In the genomic region with DNA sequence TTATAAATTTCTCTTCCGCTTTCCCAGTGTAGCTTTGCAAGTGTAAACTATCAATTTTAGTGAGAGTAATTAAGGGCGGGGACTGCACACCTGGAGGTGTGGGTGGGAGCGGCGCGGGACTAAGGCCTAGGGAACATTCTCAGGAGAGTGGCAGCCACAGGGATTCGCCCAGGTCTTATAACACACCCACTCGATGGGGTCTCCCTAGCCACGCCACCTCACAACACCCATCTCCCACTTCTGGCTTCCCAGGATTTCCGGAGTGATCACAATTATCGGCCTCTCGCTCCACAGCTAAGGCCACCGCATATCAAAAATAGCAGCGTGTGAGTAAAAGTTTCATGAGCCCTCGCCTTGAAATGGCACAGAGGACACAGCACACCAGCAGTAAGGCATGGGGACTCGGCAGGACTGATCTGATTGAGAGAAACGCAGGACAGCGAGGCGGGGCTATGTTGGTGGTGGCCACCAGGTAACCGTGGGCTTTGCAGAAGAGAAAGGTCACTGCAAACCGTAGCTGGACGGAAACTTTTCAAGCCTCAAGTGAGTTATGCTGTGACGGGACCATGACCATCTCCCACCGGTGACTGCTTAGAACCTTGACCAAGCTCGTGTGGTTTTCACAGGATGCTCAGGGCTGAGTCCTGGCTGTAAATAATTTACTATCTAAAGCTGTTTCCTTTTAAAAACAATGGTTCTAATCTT, we compare ENCODE assay signal across 9 cellular contexts. TPM values are rescaled to one million over a fixed set of nuclear protein-coding genes. Genes with fewer than 3 reads are reported as not detected.
DNase-seq lines count a peak whose midpoint lies in the region; ATAC-seq and TF ChIP-seq lines count a peak whose summit lies in the region.
"Had no signal": no experiment of that assay in that cellular context is flagged by ENCODE, and none has a peak within 500 bp of the region (broad histone marks: within the 10 kb centered on the region; RNA-seq: fewer than 3 reads in every experiment).

No MANE protein-coding gene starts in this region.

- H3K23ac ChIP-seq in mesenchymal stem cell (ENCODE audit: low read length in 2 of 2): no peak overlapping the region

- H3K4me1 ChIP-seq in mesenchymal stem cell (ENCODE audit: control insufficient read depth, insufficient read depth, low read depth, low read length): peaks cover 10% of the 10 kb centered on the region
- no peaks in the 10 kb centered on the region for H3K4me1 ChIP-seq in upper lobe of right lung

- ATAC-seq in upper lobe of right lung (peak; percentile 8), GM21526 (IDR thresholded peaks at IDR 0.05; ENCODE audit: low FRiP score, unreplicated experiment) (no peak)

- H3K4me3 ChIP-seq in cardiac fibroblast (replicated peaks in 1 of 2; ENCODE audit: low read depth in 2 of 2, low read length in 2 of 2) (peak overlapping the region; percentile 70 to 79), mesenchymal stem cell (ENCODE audit: insufficient read depth in 1 of 2, low read depth in 1 of 2, low read length in 2 of 2) (peak overlapping the region; percentile 8 to 87), upper lobe of right lung (peak overlapping the region; percentile 60)

- H3K18ac ChIP-seq in mesenchymal stem cell (ENCODE audit: low read depth in 1 of 2, low read length in 2 of 2): peak overlapping the region in 1 of 2 experiments; percentile 98

- H3K36me3 Mint-ChIP-seq in activated naive CD4-positive, alpha-beta T cell treated with anti-CD3 and anti-CD28 coated beads, Interleukin-2, amount 50 U/mL, for 24 hours: peaks cover 2% of the 10 kb centered on the region
- no peaks in the 10 kb centered on the region for H3K36me3 Mint-ChIP-seq in activated naive CD4-positive, alpha-beta T cell treated with anti-CD3 and anti-CD28 coated beads for 36 hours (ENCODE audit: low read depth)
- H3K36me3 Mint-ChIP-seq: CD4-positive, CD25-positive, alpha-beta regulatory T cell had no signal

- CTCF ChIA-PET in activated naive CD4-positive, alpha-beta T cell treated with anti-CD3 and anti-CD28 coated beads for 36 hours (lab: Charles Lee): no interaction called here

- H2AFZ ChIP-seq in mesenchymal stem cell (ENCODE audit: low read depth, low read length): no peak overlapping the region

- H3K27me3 ChIP-seq in mesenchymal stem cell (ENCODE audit: control insufficient read depth in 1 of 2, insufficient read depth in 1 of 2, low read length in 2 of 2): no peaks in the 10 kb centered on the region
- peaks cover 7% of the 10 kb centered on the region for H3K27me3 ChIP-seq in upper lobe of right lung

- TF ChIP-seq CTCF in cardiac fibroblast (IDR thresholded peaks at IDR 0.05; ENCODE audit: low read depth, low read length) (no peak), upper lobe of right lung (IDR thresholded peaks at IDR 0.05) (no peak)

- H2BK15ac ChIP-seq in mesenchymal stem cell (ENCODE audit: low read depth, poor library complexity, severe bottlenecking): peak overlapping the region; percentile 6

- no peaks in the 10 kb centered on the region for H3K9me3 Mint-ChIP-seq in activated naive CD4-positive, alpha-beta T cell treated with anti-CD3 and anti-CD28 coated beads, Interleukin-2, amount 50 U/mL, for 24 hours
- no peaks in the 10 kb centered on the region for H3K9me3 Mint-ChIP-seq in activated naive CD4-positive, alpha-beta T cell treated with anti-CD3 and anti-CD28 coated beads for 36 hours

- no peaks in the 10 kb centered on the region for H3K79me1 ChIP-seq in mesenchymal stem cell (replicated peaks; ENCODE audit: low read length, poor library complexity, severe bottlenecking)

- peak overlapping the region; percentile 82 for H3K4me3 Mint-ChIP-seq in activated naive CD4-positive, alpha-beta T cell treated with anti-CD3 and anti-CD28 coated beads, Interleukin-2, amount 50 U/mL, for 24 hours
- H3K4me3 Mint-ChIP-seq in activated naive CD4-positive, alpha-beta T cell treated with anti-CD3 and anti-CD28 coated beads for 36 hours: no peak overlapping the region

- peak overlapping the region in 1 of 2 experiments; percentile 43 for H3K4ac ChIP-seq in mesenchymal stem cell (ENCODE audit: low read depth in 1 of 2, low read length in 2 of 2)

- H2BK12ac ChIP-seq in mesenchymal stem cell (ENCODE audit: low read length in 2 of 2): peak overlapping the region; percentile 27 to 49

- H3K27ac ChIP-seq in mesenchymal stem cell (ENCODE audit: low read length, poor library complexity, severe bottlenecking) (peak overlapping the region; percentile 95), upper lobe of right lung (peak overlapping the region; percentile 70)

- H2BK120ac ChIP-seq in mesenchymal stem cell (ENCODE audit: low read depth, low read length): no peak overlapping the region

- H3K36me3 ChIP-seq in mesenchymal stem cell (ENCODE audit: control insufficient read depth in 1 of 2, insufficient read depth in 2 of 2, low read depth in 1 of 2, low read length in 2 of 2) (no peaks in the 10 kb centered on the region), upper lobe of right lung (no peaks in the 10 kb centered on the region)

- DNase-seq in activated naive CD4-positive, alpha-beta T cell treated with anti-CD3 and anti-CD28 coated beads for 36 hours: no peak
- DNase-seq in cardiac fibroblast (ENCODE audit: low read depth in 2 of 2): no peak
- no peak for DNase-seq in mesenchymal stem cell
- no peak for DNase-seq in upper lobe of right lung
- no peak for DNase-seq in activated CD4-positive, alpha-beta T cell treated with anti-CD3 and anti-CD28 coated beads for 48 hours
- no peak for DNase-seq in HUDEP-2 (lab: John Stamatoyannopoulos, UW; ENCODE audit: unreplicated experiment in 76 of 76)
- DNase-seq: CD4-positive, CD25-positive, alpha-beta regulatory T cell had no signal

- H3K27ac Mint-ChIP-seq in activated naive CD4-positive, alpha-beta T cell treated with anti-CD3 and anti-CD28 coated beads, Interleukin-2, amount 50 U/mL, for 24 hours: no peak overlapping the region
- H3K27ac Mint-ChIP-seq in activated naive CD4-positive, alpha-beta T cell treated with anti-CD3 and anti-CD28 coated beads for 36 hours: no peak overlapping the region

- intact Hi-C loops in activated naive CD4-positive, alpha-beta T cell treated with anti-CD3 and anti-CD28 coated beads for 36 hours (cut with micrococcal nuclease): loop anchor here (5.0 kb wide), 1 partner anchor 258 kb away; no protein-coding TSS in a partner anchor
- intact Hi-C loops in upper lobe of right lung (cut with DNase I): no loop called here

- H3K9me3 ChIP-seq in mesenchymal stem cell (ENCODE audit: control insufficient read depth, low read length) (no peaks in the 10 kb centered on the region), upper lobe of right lung (no peaks in the 10 kb centered on the region)

- 67% methylated on average over 23 of the region's 24 CpGs for WGBS in mesenchymal stem cell

- H3K27me3 Mint-ChIP-seq in activated naive CD4-positive, alpha-beta T cell treated with anti-CD3 and anti-CD28 coated beads, Interleukin-2, amount 50 U/mL, for 24 hours: peaks cover 37% of the 10 kb centered on the region
- H3K27me3 Mint-ChIP-seq in activated naive CD4-positive, alpha-beta T cell treated with anti-CD3 and anti-CD28 coated beads for 36 hours (ENCODE audit: low read depth): peaks cover 41% of the 10 kb centered on the region

- H3K4me2 ChIP-seq in mesenchymal stem cell (ENCODE audit: low read length, poor library complexity, severe bottlenecking): peak overlapping the region; percentile 93

- peak overlapping the region; percentile 5 for H2BK5ac ChIP-seq in mesenchymal stem cell (ENCODE audit: low read depth, low read length, poor library complexity, severe bottlenecking)

- peak overlapping the region; percentile 97 for H3K9ac ChIP-seq in mesenchymal stem cell (ENCODE audit: low read length)

- H2AK5ac ChIP-seq in mesenchymal stem cell (ENCODE audit: low read length, severe bottlenecking): no peak overlapping the region

- peak overlapping the region; percentile 86 for H4K8ac ChIP-seq in mesenchymal stem cell (ENCODE audit: low read length)

- peak overlapping the region in 1 of 2 experiments; percentile 78 for H3K14ac ChIP-seq in mesenchymal stem cell (ENCODE audit: low read length in 2 of 2)

- peak overlapping the region; percentile 48 for H4K91ac ChIP-seq in mesenchymal stem cell (ENCODE audit: low read length)

- H3K4me1 Mint-ChIP-seq in activated naive CD4-positive, alpha-beta T cell treated with anti-CD3 and anti-CD28 coated beads, Interleukin-2, amount 50 U/mL, for 24 hours: peaks cover 12% of the 10 kb centered on the region
- peaks cover 10% of the 10 kb centered on the region for H3K4me1 Mint-ChIP-seq in activated naive CD4-positive, alpha-beta T cell treated with anti-CD3 and anti-CD28 coated beads for 36 hours (ENCODE audit: low read depth)

RNA-seq across cellular contexts. Expression of a gene that starts 1.1 kb away (rescaled TPM):
- total RNA-seq in activated naive CD4-positive, alpha-beta T cell treated with anti-CD3 and anti-CD28 coated beads for 36 hours: not detected
- 55.2 TPM for polyA plus RNA-seq in mesenchymal stem cell (2013, experiment 1 of 2)
- 59.0 TPM for polyA plus RNA-seq in mesenchymal stem cell (2013, experiment 2 of 2)
- total RNA-seq in upper lobe of right lung: 18.2 TPM
- total RNA-seq: CD4-positive, CD25-positive, alpha-beta regulatory T cell had no signal
- polyA plus RNA-seq: CD4-positive, CD25-positive, alpha-beta regulatory T cell had no signal

Comparison
In these comparisons a context has a peak if more than half of its experiments do, and no peak if none do; other contexts are left out.
1. RNA of a gene that starts 1.1 kb away (total RNA-seq): 18.2 TPM in upper lobe of right lung (single experiment); not detected in activated naive CD4-positive, alpha-beta T cell treated with anti-CD3 and anti-CD28 coated beads for 36 hours; every median in the first group is over 10 times any median in the second.
2. Peak in every context shown above with its lines, with median percentiles within 50 percentile points of each other: H3K4me3 ChIP-seq.